2 cellular contexts compared by ENCODE assay signal in genomic region chr7:151178236-151178635, GRCh38.
TF ChIP-seq lines count a peak whose summit lies in the region.

No MANE protein-coding gene starts in this region.

TF ChIP-seq in SK-N-SH, 30 proteins besides CTCF, POLR2A, EP300 and RAD21:
- no peak for TF ChIP-seq IRF3 (IDR thresholded peaks at IDR 0.05; ENCODE audit: low read depth, low read length)
- TF ChIP-seq YY1 (IDR thresholded peaks at IDR 0.05; ENCODE audit: low read depth), result no peak

TF ChIP-seq in SK-N-SH treated with all-trans-retinoic acid at 6 μM for 48 hours, 23 proteins besides CTCF, POLR2A, EP300 and RAD21 (continued from another document):
- TF ChIP-seq TSHZ2 (CRISPR knock-in tag; IDR thresholded peaks at IDR 0.05) (no peak), ZNF8 (CRISPR knock-in tag; IDR thresholded peaks at IDR 0.05) (no peak), ISL1 (CRISPR knock-in tag; IDR thresholded peaks at IDR 0.05) (no peak), PATZ1 (CRISPR knock-in tag; IDR thresholded peaks at IDR 0.05; ENCODE audit: borderline replicate concordance) (no peak), SNAI2 (CRISPR knock-in tag; IDR thresholded peaks at IDR 0.05) (no peak), RARB (CRISPR knock-in tag; IDR thresholded peaks at IDR 0.05) (no peak), ZFP30 (CRISPR knock-in tag; IDR thresholded peaks at IDR 0.05) (no peak), BACH2 (CRISPR knock-in tag; IDR thresholded peaks at IDR 0.05; ENCODE audit: borderline replicate concordance) (no peak), TOX (CRISPR knock-in tag; IDR thresholded peaks at IDR 0.05; ENCODE audit: borderline replicate concordance) (no peak), CSDC2 (CRISPR knock-in tag; IDR thresholded peaks at IDR 0.05) (no peak), ZC3H10 (CRISPR knock-in tag; IDR thresholded peaks at IDR 0.05) (no peak)
